Comparison of ENCODE assay signal across 1 cellular context in the genomic region with DNA sequence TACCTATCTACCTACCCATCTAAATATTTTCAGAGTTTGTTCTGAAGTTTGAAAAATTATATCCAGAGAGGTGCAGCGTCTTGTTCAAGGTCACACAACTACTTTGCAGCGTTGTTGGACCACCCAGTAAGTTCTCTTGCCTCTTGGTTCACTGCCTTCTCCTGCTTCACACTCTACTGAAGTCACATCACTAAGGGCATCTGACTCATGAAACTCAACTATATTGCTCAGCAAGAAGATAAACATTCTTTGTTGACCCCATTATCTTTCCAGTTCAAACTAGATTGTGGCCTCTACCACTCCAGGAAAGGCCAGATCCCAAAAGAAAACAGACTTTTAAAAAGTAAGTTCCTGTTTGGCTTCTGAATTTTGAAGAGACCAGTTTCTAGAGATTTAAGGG.
TF ChIP-seq lines count a peak whose summit lies in the region.

No MANE protein-coding gene starts in this region.

TF ChIP-seq in SK-N-SH, 30 proteins besides CTCF, POLR2A, EP300 and RAD21 (continued from another document):
- TF ChIP-seq, protein P1, sequence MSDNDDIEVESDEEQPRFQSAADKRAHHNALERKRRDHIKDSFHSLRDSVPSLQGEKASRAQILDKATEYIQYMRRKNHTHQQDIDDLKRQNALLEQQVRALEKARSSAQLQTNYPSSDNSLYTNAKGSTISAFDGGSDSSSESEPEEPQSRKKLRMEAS (IDR thresholded peaks at IDR 0.05; ENCODE audit: low read depth), result no peak
- TF ChIP-seq RCOR1 (IDR thresholded peaks at IDR 0.05; ENCODE audit: low read length) (no peak), FOXJ3 (CRISPR knock-in tag; IDR thresholded peaks at IDR 0.05) (no peak), EZH2phosphoT487 (IDR thresholded peaks at IDR 0.05; ENCODE audit: borderline replicate concordance, low read depth) (no peak), NFIC (IDR thresholded peaks at IDR 0.05; ENCODE audit: borderline replicate concordance) (no peak), YY1 (IDR thresholded peaks at IDR 0.05; ENCODE audit: low read depth) (no peak)
- TF ChIP-seq, protein P2, sequence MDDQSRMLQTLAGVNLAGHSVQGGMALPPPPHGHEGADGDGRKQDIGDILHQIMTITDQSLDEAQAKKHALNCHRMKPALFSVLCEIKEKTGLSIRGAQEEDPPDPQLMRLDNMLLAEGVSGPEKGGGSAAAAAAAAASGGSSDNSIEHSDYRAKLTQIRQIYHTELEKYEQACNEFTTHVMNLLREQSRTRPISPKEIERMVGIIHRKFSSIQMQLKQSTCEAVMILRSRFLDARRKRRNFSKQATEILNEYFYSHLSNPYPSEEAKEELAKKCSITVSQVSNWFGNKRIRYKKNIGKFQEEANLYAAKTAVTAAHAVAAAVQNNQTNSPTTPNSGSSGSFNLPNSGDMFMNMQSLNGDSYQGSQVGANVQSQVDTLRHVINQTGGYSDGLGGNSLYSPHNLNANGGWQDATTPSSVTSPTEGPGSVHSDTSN (IDR thresholded peaks at IDR 0.05), result no peak
- TF ChIP-seq, protein P3, sequence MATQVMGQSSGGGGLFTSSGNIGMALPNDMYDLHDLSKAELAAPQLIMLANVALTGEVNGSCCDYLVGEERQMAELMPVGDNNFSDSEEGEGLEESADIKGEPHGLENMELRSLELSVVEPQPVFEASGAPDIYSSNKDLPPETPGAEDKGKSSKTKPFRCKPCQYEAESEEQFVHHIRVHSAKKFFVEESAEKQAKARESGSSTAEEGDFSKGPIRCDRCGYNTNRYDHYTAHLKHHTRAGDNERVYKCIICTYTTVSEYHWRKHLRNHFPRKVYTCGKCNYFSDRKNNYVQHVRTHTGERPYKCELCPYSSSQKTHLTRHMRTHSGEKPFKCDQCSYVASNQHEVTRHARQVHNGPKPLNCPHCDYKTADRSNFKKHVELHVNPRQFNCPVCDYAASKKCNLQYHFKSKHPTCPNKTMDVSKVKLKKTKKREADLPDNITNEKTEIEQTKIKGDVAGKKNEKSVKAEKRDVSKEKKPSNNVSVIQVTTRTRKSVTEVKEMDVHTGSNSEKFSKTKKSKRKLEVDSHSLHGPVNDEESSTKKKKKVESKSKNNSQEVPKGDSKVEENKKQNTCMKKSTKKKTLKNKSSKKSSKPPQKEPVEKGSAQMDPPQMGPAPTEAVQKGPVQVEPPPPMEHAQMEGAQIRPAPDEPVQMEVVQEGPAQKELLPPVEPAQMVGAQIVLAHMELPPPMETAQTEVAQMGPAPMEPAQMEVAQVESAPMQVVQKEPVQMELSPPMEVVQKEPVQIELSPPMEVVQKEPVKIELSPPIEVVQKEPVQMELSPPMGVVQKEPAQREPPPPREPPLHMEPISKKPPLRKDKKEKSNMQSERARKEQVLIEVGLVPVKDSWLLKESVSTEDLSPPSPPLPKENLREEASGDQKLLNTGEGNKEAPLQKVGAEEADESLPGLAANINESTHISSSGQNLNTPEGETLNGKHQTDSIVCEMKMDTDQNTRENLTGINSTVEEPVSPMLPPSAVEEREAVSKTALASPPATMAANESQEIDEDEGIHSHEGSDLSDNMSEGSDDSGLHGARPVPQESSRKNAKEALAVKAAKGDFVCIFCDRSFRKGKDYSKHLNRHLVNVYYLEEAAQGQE (IDR thresholded peaks at IDR 0.05; ENCODE audit: low read depth, low read length), result no peak
